Comparison of ENCODE assay signal across 1 cellular context in genomic region chr7:73341877-73342276, GRCh38.
TF ChIP-seq lines count a peak whose summit lies in the region.

No MANE protein-coding gene starts in this region.

TF ChIP-seq in GM23338, 12 proteins besides CTCF, POLR2A, EP300 and RAD21 (continued from another document):
- TF ChIP-seq ZNF462 (CRISPR knock-in tag; IDR thresholded peaks at IDR 0.05) (no peak), JUNB (IDR thresholded peaks at IDR 0.05; ENCODE audit: unreplicated experiment) (no peak)
